ENCODE assay signal across 3 cellular contexts in the genomic region with DNA sequence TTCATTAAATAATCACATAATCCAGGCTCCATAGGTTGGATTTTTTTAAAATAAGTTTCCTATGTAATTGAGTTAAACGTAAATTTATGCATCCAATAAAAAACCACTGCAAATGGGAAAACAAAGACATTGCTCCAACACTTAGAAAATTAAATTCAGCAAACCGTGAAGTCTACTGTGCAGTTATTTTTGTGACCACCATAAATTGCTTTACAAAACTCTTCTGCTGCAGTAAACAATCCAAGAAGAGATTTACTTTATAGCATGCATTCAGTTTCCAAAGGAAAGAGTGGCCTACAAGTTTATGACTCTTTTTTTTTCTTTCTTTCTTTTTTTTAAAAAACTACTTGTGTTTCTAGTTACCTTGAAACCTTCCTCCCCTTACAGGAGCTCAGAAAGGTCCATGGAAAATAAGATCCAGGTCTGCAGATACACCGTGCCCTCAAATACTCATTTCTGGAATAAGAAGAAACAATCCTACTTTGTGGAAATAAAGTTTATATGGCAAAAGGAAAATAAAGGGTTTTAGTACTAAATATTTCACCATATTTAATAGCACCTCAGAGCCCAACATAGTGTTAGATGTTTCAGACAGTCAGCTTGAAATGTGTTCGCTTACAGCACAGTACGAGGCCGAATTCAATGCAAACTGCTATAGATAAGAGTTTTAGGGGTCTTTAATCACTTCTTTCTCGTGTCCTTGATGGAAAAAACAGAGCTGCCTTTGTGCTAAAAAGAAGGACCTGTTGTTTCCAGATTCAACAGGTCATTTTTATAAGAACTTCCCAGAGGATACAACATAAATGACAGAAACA.
TF ChIP-seq lines count a peak whose summit lies in the region.

No MANE protein-coding gene starts in this region.

TF ChIP-seq in SK-N-SH, 30 proteins besides CTCF, POLR2A, EP300 and RAD21:
- TF ChIP-seq TEAD4 (IDR thresholded peaks at IDR 0.05; ENCODE audit: borderline replicate concordance, insufficient read depth) (no peak), RCOR1 (IDR thresholded peaks at IDR 0.05; ENCODE audit: low read length) (no peak), SMC3 (IDR thresholded peaks at IDR 0.05; ENCODE audit: low read depth, low read length) (no peak)
- TF ChIP-seq, protein P1, sequence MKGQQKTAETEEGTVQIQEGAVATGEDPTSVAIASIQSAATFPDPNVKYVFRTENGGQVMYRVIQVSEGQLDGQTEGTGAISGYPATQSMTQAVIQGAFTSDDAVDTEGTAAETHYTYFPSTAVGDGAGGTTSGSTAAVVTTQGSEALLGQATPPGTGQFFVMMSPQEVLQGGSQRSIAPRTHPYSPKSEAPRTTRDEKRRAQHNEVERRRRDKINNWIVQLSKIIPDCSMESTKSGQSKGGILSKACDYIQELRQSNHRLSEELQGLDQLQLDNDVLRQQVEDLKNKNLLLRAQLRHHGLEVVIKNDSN (IDR thresholded peaks at IDR 0.05; ENCODE audit: borderline replicate concordance, low read depth): no peak
- TF ChIP-seq, protein P2, sequence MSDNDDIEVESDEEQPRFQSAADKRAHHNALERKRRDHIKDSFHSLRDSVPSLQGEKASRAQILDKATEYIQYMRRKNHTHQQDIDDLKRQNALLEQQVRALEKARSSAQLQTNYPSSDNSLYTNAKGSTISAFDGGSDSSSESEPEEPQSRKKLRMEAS (IDR thresholded peaks at IDR 0.05; ENCODE audit: low read depth): no peak

TF ChIP-seq in SK-N-SH treated with all-trans-retinoic acid at 6 μM for 48 hours, 23 proteins besides CTCF, POLR2A, EP300 and RAD21:
- no peak for TF ChIP-seq ZFP30 (CRISPR knock-in tag; IDR thresholded peaks at IDR 0.05)
- TF ChIP-seq TOX (CRISPR knock-in tag; IDR thresholded peaks at IDR 0.05; ENCODE audit: borderline replicate concordance): no peak
- TF ChIP-seq, protein P3, sequence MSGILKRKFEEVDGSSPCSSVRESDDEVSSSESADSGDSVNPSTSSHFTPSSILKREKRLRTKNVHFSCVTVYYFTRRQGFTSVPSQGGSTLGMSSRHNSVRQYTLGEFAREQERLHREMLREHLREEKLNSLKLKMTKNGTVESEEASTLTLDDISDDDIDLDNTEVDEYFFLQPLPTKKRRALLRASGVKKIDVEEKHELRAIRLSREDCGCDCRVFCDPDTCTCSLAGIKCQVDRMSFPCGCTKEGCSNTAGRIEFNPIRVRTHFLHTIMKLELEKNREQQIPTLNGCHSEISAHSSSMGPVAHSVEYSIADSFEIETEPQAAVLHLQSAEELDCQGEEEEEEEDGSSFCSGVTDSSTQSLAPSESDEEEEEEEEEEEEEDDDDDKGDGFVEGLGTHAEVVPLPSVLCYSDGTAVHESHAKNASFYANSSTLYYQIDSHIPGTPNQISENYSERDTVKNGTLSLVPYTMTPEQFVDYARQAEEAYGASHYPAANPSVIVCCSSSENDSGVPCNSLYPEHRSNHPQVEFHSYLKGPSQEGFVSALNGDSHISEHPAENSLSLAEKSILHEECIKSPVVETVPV (CRISPR knock-in tag; IDR thresholded peaks at IDR 0.05): no peak
- TF ChIP-seq, protein P4, sequence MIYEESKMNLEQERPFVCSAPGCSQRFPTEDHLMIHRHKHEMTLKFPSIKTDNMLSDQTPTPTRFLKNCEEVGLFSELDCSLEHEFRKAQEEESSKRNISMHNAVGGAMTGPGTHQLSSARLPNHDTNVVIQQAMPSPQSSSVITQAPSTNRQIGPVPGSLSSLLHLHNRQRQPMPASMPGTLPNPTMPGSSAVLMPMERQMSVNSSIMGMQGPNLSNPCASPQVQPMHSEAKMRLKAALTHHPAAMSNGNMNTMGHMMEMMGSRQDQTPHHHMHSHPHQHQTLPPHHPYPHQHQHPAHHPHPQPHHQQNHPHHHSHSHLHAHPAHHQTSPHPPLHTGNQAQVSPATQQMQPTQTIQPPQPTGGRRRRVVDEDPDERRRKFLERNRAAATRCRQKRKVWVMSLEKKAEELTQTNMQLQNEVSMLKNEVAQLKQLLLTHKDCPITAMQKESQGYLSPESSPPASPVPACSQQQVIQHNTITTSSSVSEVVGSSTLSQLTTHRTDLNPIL (CRISPR knock-in tag; IDR thresholded peaks at IDR 0.05; ENCODE audit: low read depth): no peak
- TF ChIP-seq ZNF565 (CRISPR knock-in tag; conservative IDR thresholded peaks at IDR 0.05; ENCODE audit: low read depth): no peak
- TF ChIP-seq BACH2 (CRISPR knock-in tag; IDR thresholded peaks at IDR 0.05; ENCODE audit: borderline replicate concordance): no peak
- TF ChIP-seq PPARA (CRISPR knock-in tag; IDR thresholded peaks at IDR 0.05; ENCODE audit: borderline replicate concordance): no peak
- no peak for TF ChIP-seq SNAI2 (CRISPR knock-in tag; IDR thresholded peaks at IDR 0.05)
- no peak for TF ChIP-seq RARB (CRISPR knock-in tag; IDR thresholded peaks at IDR 0.05)
TF ChIP-seq in SK-N-SH treated with all-trans-retinoic acid at 6 μM for 48 hours: peak in this region for 0.

TF ChIP-seq in K562, 482 proteins besides CTCF, POLR2A, EP300 and RAD21:
- no peak for TF ChIP-seq HNRNPUL1 (IDR thresholded peaks at IDR 0.05; ENCODE audit: low read length)
- TF ChIP-seq CBX3 (IDR thresholded peaks at IDR 0.05; ENCODE audit: borderline replicate concordance in 1 of 2, low read length in 2 of 2): no peak
- TF ChIP-seq, protein P5, sequence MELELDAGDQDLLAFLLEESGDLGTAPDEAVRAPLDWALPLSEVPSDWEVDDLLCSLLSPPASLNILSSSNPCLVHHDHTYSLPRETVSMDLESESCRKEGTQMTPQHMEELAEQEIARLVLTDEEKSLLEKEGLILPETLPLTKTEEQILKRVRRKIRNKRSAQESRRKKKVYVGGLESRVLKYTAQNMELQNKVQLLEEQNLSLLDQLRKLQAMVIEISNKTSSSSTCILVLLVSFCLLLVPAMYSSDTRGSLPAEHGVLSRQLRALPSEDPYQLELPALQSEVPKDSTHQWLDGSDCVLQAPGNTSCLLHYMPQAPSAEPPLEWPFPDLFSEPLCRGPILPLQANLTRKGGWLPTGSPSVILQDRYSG (tag; conservative IDR thresholded peaks at IDR 0.05; ENCODE audit: low read depth): no peak
- TF ChIP-seq, protein P6, sequence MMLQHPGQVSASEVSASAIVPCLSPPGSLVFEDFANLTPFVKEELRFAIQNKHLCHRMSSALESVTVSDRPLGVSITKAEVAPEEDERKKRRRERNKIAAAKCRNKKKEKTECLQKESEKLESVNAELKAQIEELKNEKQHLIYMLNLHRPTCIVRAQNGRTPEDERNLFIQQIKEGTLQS (IDR thresholded peaks at IDR 0.05): no peak
- TF ChIP-seq, protein P6 (CRISPR knock-in tag; conservative IDR thresholded peaks at IDR 0.05): no peak
- no peak for TF ChIP-seq GTF2E2 (tag; IDR thresholded peaks at IDR 0.05)
- no peak for TF ChIP-seq ZNF23 (CRISPR knock-in tag; IDR thresholded peaks at IDR 0.05)
